In the genomic region with DNA sequence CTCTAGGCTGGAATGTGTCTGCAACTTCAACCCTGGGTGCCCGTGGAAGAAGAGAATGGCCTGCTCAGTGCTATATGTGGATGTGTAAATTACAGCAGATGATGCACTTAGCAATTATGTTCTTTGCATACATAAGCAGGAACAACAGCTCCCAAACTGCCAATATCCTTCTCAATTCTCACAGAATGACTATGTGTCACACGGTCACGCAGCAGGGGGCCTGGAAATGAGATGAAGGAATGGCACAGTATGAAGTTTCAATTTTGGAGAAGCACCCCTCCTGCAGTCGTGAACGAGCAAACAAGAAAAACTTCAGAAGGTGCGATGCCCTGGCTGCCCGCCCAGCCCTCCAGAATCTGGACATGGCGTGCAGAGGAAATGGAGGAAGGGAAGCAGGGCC, we compare ENCODE assay signal across 23 cellular contexts.
"Had no signal": no experiment of that assay in that cellular context is flagged by ENCODE, and none has a peak within 500 bp of the region (broad histone marks: within the 10 kb centered on the region; RNA-seq: fewer than 3 reads in every experiment).

No MANE protein-coding gene starts in this region.

- H3K36me3 ChIP-seq: esophagus muscularis mucosa, gastroesophageal sphincter, heart left ventricle, pancreas, right lobe of liver, suprapubic skin, transverse colon, vagina had no signal

- ATAC-seq: foreskin keratinocyte; gastroesophageal sphincter; heart left ventricle; left lobe of liver; natural killer cell; pancreas; right lobe of liver; stimulated activated naive CD8-positive, alpha-beta T cell treated with anti-CD3 and anti-CD28 coated beads, Interleukin-15, amount 100 ng/mL, for 72 hours had no signal

- H3K79me2 ChIP-seq: hepatocyte had no signal

- H3K4me2 ChIP-seq: hepatocyte had no signal

- H3K27ac ChIP-seq: esophagus muscularis mucosa, foreskin keratinocyte, gastroesophageal sphincter, heart left ventricle, hepatocyte, pancreas, right lobe of liver, suprapubic skin, transverse colon, vagina had no signal

- H2AFZ ChIP-seq: hepatocyte had no signal

- H3K4me3 ChIP-seq: esophagus muscularis mucosa, gastroesophageal sphincter, heart left ventricle, hepatocyte, lung, pancreas, right lobe of liver, suprapubic skin, transverse colon, vagina had no signal

- H3K9me3 ChIP-seq: esophagus muscularis mucosa, gastroesophageal sphincter, heart left ventricle, pancreas, right lobe of liver, suprapubic skin, transverse colon, vagina had no signal

- H3K27me3 ChIP-seq: esophagus muscularis mucosa, foreskin keratinocyte, gastroesophageal sphincter, heart left ventricle, hepatocyte, pancreas, right lobe of liver, suprapubic skin, transverse colon, vagina had no signal

- H3K4me1 ChIP-seq: esophagus muscularis mucosa, foreskin keratinocyte, gastroesophageal sphincter, heart left ventricle, pancreas, right lobe of liver, suprapubic skin, transverse colon, vagina had no signal

- DNase-seq: dermis blood vessel endothelial cell; effector memory CD4-positive, alpha-beta T cell; foreskin keratinocyte; heart left ventricle; kidney; natural killer cell; occipital lobe; pancreas; retina; right lobe of liver; small intestine; stimulated activated CD4-positive, alpha-beta T cell treated with anti-CD3 and anti-CD28 coated beads, Interleukin-15, amount 100 ng/mL, for 24 hours; stimulated activated CD4-positive, alpha-beta T cell treated with anti-CD3 and anti-CD28 coated beads, Interleukin-2, amount 100 ng/mL, for 48 hours; stimulated activated naive CD4-positive, alpha-beta T cell; stimulated activated naive CD8-positive, alpha-beta T cell treated with anti-CD3 and anti-CD28 coated beads, Interleukin-15, amount 100 ng/mL, for 72 hours; transverse colon had no signal
